Comparison of ENCODE assay signal across 11 cellular contexts in genomic region chr1:161315841-161316674, GRCh38. TPM values are rescaled to one million over a fixed set of nuclear protein-coding genes. Genes with fewer than 3 reads are reported as not detected.
DNase-seq lines count a peak whose midpoint lies in the region; ATAC-seq lines count a peak whose summit lies in the region.
"Not testable (repeated sequence)": the region's sequence is repeated elsewhere in the genome, so short reads cannot be mapped to it uniquely, and the experiment has no call there.
"Had no signal": no experiment of that assay in that cellular context is flagged by ENCODE, and none has a peak within 500 bp of the region (broad histone marks: within the 10 kb centered on the region; RNA-seq: fewer than 3 reads in every experiment).

No MANE protein-coding gene starts in this region.

- ATAC-seq in activated CD8-positive, alpha-beta T cell treated with anti-CD3 and anti-CD28 coated beads, Interleukin-2, amount 10 ng/mL, durations not matched to agents 7 days and 5 days; central memory CD8-positive, alpha-beta T cell (replicated peaks; ENCODE audit: extremely low read depth, poor library complexity, severe bottlenecking); natural killer cell treated with Interleukin-12 subunit alpha and Interleukin-12 subunit beta and Interleukin-15 and Interleukin-18, amount 100 ng/mL, for 72 hours: not testable (repeated sequence)

- H3K36me3 ChIP-seq in HAP-1 (replicated peaks) = not testable (repeated sequence)

- not testable (repeated sequence) for H3K27ac Mint-ChIP-seq in activated CD8-positive, alpha-beta T cell treated with anti-CD3 and anti-CD28 coated beads, Interleukin-2, amount 10 ng/mL, durations not matched to agents 7 days and 5 days
- H3K27ac Mint-ChIP-seq in central memory CD8-positive, alpha-beta T cell (ENCODE audit: low read depth) = peak overlapping the region; percentile 99
- H3K27ac Mint-ChIP-seq in natural killer cell treated with Interleukin-12 subunit alpha and Interleukin-12 subunit beta and Interleukin-15 and Interleukin-18, amount 100 ng/mL, for 72 hours = peak overlapping the region in 1 of 2 donors; percentile 98

- POLR2A ChIA-PET in activated CD8-positive, alpha-beta T cell treated with anti-CD3 and anti-CD28 coated beads, Interleukin-2, amount 10 ng/mL, durations not matched to agents 7 days and 5 days (lab: Charles Lee) = not testable (repeated sequence)

- in situ Hi-C loops in HAP-1 (cut with MboI; ENCODE audit: low sequenced_read_pairs) = not testable (repeated sequence)

- H3K4me3 ChIP-seq in HAP-1 = not testable (repeated sequence)

- peaks cover 28% of the 10 kb centered on the region for H3K4me1 ChIP-seq in HAP-1

- H3K27me3 Mint-ChIP-seq in activated CD8-positive, alpha-beta T cell treated with anti-CD3 and anti-CD28 coated beads, Interleukin-2, amount 10 ng/mL, durations not matched to agents 7 days and 5 days (ENCODE audit: low read depth); central memory CD8-positive, alpha-beta T cell; natural killer cell treated with Interleukin-12 subunit alpha and Interleukin-12 subunit beta and Interleukin-15 and Interleukin-18, amount 100 ng/mL, for 72 hours: not testable (repeated sequence)

- peak overlapping the region; percentile 99 for H3K4me3 Mint-ChIP-seq in activated CD8-positive, alpha-beta T cell treated with anti-CD3 and anti-CD28 coated beads, Interleukin-2, amount 10 ng/mL, durations not matched to agents 7 days and 5 days
- H3K4me3 Mint-ChIP-seq in central memory CD8-positive, alpha-beta T cell = peak overlapping the region; percentile 95
- H3K4me3 Mint-ChIP-seq in natural killer cell treated with Interleukin-12 subunit alpha and Interleukin-12 subunit beta and Interleukin-15 and Interleukin-18, amount 100 ng/mL, for 72 hours = peak overlapping the region; percentile 96

- H3K9me3 Mint-ChIP-seq in activated CD8-positive, alpha-beta T cell treated with anti-CD3 and anti-CD28 coated beads, Interleukin-2, amount 10 ng/mL, durations not matched to agents 7 days and 5 days (ENCODE audit: insufficient read depth); central memory CD8-positive, alpha-beta T cell; natural killer cell treated with Interleukin-12 subunit alpha and Interleukin-12 subunit beta and Interleukin-15 and Interleukin-18, amount 100 ng/mL, for 72 hours: not testable (repeated sequence)

- DNase-seq in HAP-1 (ENCODE audit: low spot score in 2 of 2) (peak; percentile 64 to 78), NCI-H82 treated with DMSO at 0.1 percent for 48 hours (lab: John Stamatoyannopoulos, UW; ENCODE audit: unreplicated experiment) (peak; percentile 89)
- not testable (repeated sequence) for DNase-seq in activated CD8-positive, alpha-beta T cell treated with anti-CD3 and anti-CD28 coated beads, Interleukin-2, amount 10 ng/mL, durations not matched to agents 7 days and 5 days; central memory CD8-positive, alpha-beta T cell (ENCODE audit: low spot score in 2 of 2); natural killer cell treated with Interleukin-12 subunit alpha and Interleukin-12 subunit beta and Interleukin-15 and Interleukin-18, amount 100 ng/mL, for 72 hours (ENCODE audit: low spot score)

- peaks cover 29% of the 10 kb centered on the region for H3K4me1 Mint-ChIP-seq in activated CD8-positive, alpha-beta T cell treated with anti-CD3 and anti-CD28 coated beads, Interleukin-2, amount 10 ng/mL, durations not matched to agents 7 days and 5 days (ENCODE audit: low read depth)
- H3K4me1 Mint-ChIP-seq in central memory CD8-positive, alpha-beta T cell = peaks cover 18% of the 10 kb centered on the region
- H3K4me1 Mint-ChIP-seq in natural killer cell treated with Interleukin-12 subunit alpha and Interleukin-12 subunit beta and Interleukin-15 and Interleukin-18, amount 100 ng/mL, for 72 hours (ENCODE audit: low read depth in 2 of 2) = peaks cover 16 to 23% of the 10 kb centered on the region in 2 donors

- CTCF ChIA-PET in activated CD8-positive, alpha-beta T cell treated with anti-CD3 and anti-CD28 coated beads, Interleukin-2, amount 10 ng/mL, durations not matched to agents 7 days and 5 days (lab: Charles Lee) = interaction anchor here (0.8 to 2.4 kb wide), 2 partner anchors 10 to 91 kb away, joined by 3 to 11 read pairs; no protein-coding TSS in a partner anchor

- H3K36me3 Mint-ChIP-seq in activated CD8-positive, alpha-beta T cell treated with anti-CD3 and anti-CD28 coated beads, Interleukin-2, amount 10 ng/mL, durations not matched to agents 7 days and 5 days (ENCODE audit: low read depth); natural killer cell treated with Interleukin-12 subunit alpha and Interleukin-12 subunit beta and Interleukin-15 and Interleukin-18, amount 100 ng/mL, for 72 hours: not testable (repeated sequence)
- H3K36me3 Mint-ChIP-seq in central memory CD8-positive, alpha-beta T cell (ENCODE audit: insufficient read depth) = peaks cover 17% of the 10 kb centered on the region

- H3K27me3 ChIP-seq in HAP-1 (ENCODE audit: low read depth) = not testable (repeated sequence)

- not testable (repeated sequence) for H3K9me3 ChIP-seq in HAP-1

RNA-seq across cellular contexts. Expression of gene SDHC, which starts 1.9 kb away (rescaled TPM):
- 100 to 1,000 TPM; 151 to 163 TPM for total RNA-seq in activated CD8-positive, alpha-beta T cell treated with anti-CD3 and anti-CD28 coated beads, Interleukin-2, amount 10 ng/mL, durations not matched to agents 7 days and 5 days
- total RNA-seq in natural killer cell treated with Interleukin-12 subunit alpha and Interleukin-12 subunit beta and Interleukin-15 and Interleukin-18, amount 100 ng/mL, for 72 hours = 100 to 1,000 TPM; 127 to 183 TPM

RNA-seq across cellular contexts. Expression of gene MPZ, which starts 6.3 kb away (rescaled TPM):
- 1 to 10 TPM; 2.8 to 3.4 TPM for total RNA-seq in activated CD8-positive, alpha-beta T cell treated with anti-CD3 and anti-CD28 coated beads, Interleukin-2, amount 10 ng/mL, durations not matched to agents 7 days and 5 days
- 1 to 10 TPM; 4.4 to 6.6 TPM for total RNA-seq in natural killer cell treated with Interleukin-12 subunit alpha and Interleukin-12 subunit beta and Interleukin-15 and Interleukin-18, amount 100 ng/mL, for 72 hours

RNA-seq across cellular contexts. Expression of gene CFAP126, which starts 51.6 kb away (rescaled TPM):
- not detected for total RNA-seq in activated CD8-positive, alpha-beta T cell treated with anti-CD3 and anti-CD28 coated beads, Interleukin-2, amount 10 ng/mL, durations not matched to agents 7 days and 5 days
- total RNA-seq in natural killer cell treated with Interleukin-12 subunit alpha and Interleukin-12 subunit beta and Interleukin-15 and Interleukin-18, amount 100 ng/mL, for 72 hours = not detected
- total RNA-seq: aorta, chondrocyte, heart right ventricle, lung microvascular endothelial cell, renal cortical epithelial cell, thyroid gland had no signal

RNA-seq across cellular contexts. Expression of gene PCP4L1, which starts 57.5 kb away (rescaled TPM):
- total RNA-seq in activated CD8-positive, alpha-beta T cell treated with anti-CD3 and anti-CD28 coated beads, Interleukin-2, amount 10 ng/mL, durations not matched to agents 7 days and 5 days = under 1 TPM; 0.34 to 0.40 TPM
- total RNA-seq in natural killer cell treated with Interleukin-12 subunit alpha and Interleukin-12 subunit beta and Interleukin-15 and Interleukin-18, amount 100 ng/mL, for 72 hours = under 1 TPM in 1 of 2 donors, not detected in 1; 0.31 TPM
- total RNA-seq: lung microvascular endothelial cell had no signal
